ENCODE assay signal across 26 cellular contexts in the genomic region with DNA sequence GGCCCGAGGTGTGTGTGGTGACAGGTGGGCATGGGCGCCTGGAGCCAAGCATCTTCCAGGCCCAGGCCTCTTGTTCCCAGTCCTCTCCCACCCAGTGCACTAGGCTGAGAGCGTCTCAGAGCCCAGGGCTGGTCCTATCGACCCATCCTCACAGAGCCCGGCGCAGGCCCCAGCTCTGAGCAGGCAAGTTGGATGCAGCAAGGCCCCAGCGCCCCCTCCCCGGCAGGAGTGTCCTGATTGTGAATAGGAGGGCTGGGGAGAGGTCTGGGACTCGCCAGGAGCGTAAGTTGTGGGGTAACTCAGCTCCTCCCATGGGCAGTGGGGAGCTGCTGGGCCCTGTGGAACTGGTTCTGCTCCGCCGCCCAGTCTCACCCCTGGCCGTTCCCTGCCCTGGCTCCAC.
"Had no signal": no experiment of that assay in that cellular context is flagged by ENCODE, and none has a peak within 500 bp of the region (broad histone marks: within the 10 kb centered on the region; RNA-seq: fewer than 3 reads in every experiment).

No MANE protein-coding gene starts in this region.

- H3K4me3 ChIP-seq: coronary artery, lower lobe of right lung, right lobe of liver, smooth muscle cell, testis, tibial artery had no signal

- H3K27ac Mint-ChIP-seq: immature natural killer cell; naive B cell; natural killer cell treated with Interleukin-12 subunit alpha and Interleukin-12 subunit beta and Interleukin-15 and Interleukin-18, amount 100 ng/mL, for 72 hours; progenitor cell of endocrine pancreas; type B pancreatic cell had no signal

- H3K36me3 Mint-ChIP-seq: immature natural killer cell; naive B cell; natural killer cell treated with Interleukin-12 subunit alpha and Interleukin-12 subunit beta and Interleukin-15 and Interleukin-18, amount 100 ng/mL, for 72 hours; type B pancreatic cell had no signal

- FAIRE-seq: endothelial cell of umbilical vein, frontal cortex, keratinocyte had no signal

- ATAC-seq: left ventricle myocardium superior, lower lobe of right lung, right lobe of liver had no signal

- H3K4me3 Mint-ChIP-seq: immature natural killer cell; naive B cell; natural killer cell treated with Interleukin-12 subunit alpha and Interleukin-12 subunit beta and Interleukin-15 and Interleukin-18, amount 100 ng/mL, for 72 hours; neural crest cell; type B pancreatic cell had no signal

- DNase-seq: dermis blood vessel endothelial cell; effector memory CD4-positive, alpha-beta T cell; hypothalamus; immature natural killer cell; left ventricle myocardium superior; lower lobe of right lung; naive B cell; right lobe of liver; stimulated activated CD4-positive, alpha-beta T cell treated with anti-CD3 and anti-CD28 coated beads, Interleukin-12 subunit alpha, Interleukin-12 subunit beta, amount 100 ng/mL, for 4 hours; stimulated activated CD4-positive, alpha-beta T cell treated with anti-CD3 and anti-CD28 coated beads, Interleukin-1b, Interleukin-23, amount 100 ng/mL, for 48 hours; stimulated activated CD4-positive, alpha-beta T cell treated with anti-CD3 and anti-CD28 coated beads, Interleukin-4, amount 100 ng/mL, for 1 hour; stimulated activated CD8-positive, alpha-beta memory T cell treated with anti-CD3 and anti-CD28 coated beads, Interleukin-4, amount 100 ng/mL, for 48 hours; stimulated activated naive CD4-positive, alpha-beta T cell; substantia nigra; testis; tibial artery had no signal

- H3K27ac ChIP-seq: coronary artery, lower lobe of right lung, parathyroid adenoma, right lobe of liver, testis, tibial artery had no signal

- H2AFZ ChIP-seq: parathyroid adenoma had no signal

- H3K4me2 ChIP-seq: smooth muscle cell had no signal

- H3K4me1 ChIP-seq: right lobe of liver, testis had no signal

- H3K4me1 Mint-ChIP-seq: immature natural killer cell had no signal

- H3K9me3 ChIP-seq: lower lobe of right lung, right lobe of liver, testis, tibial artery had no signal

- H3K9ac ChIP-seq: parathyroid adenoma had no signal

- H3K27me3 ChIP-seq: right lobe of liver, testis, tibial artery had no signal

- H3K36me3 ChIP-seq: lower lobe of right lung, right lobe of liver, tibial artery had no signal

- H3K27me3 Mint-ChIP-seq: type B pancreatic cell had no signal

- H3K9me3 Mint-ChIP-seq: natural killer cell treated with Interleukin-12 subunit alpha and Interleukin-12 subunit beta and Interleukin-15 and Interleukin-18, amount 100 ng/mL, for 72 hours; neural crest cell; type B pancreatic cell had no signal

- H3K79me2 ChIP-seq: parathyroid adenoma had no signal
